1 cellular context compared by ENCODE assay signal in genomic region chr15:72339777-72340177, GRCh38.
TF ChIP-seq lines count a peak whose summit lies in the region.

No MANE protein-coding gene starts in this region.

TF ChIP-seq in K562, 482 proteins besides CTCF, POLR2A, EP300 and RAD21 (continued from another document):
- peak; percentile 43 for TF ChIP-seq PKNOX1 (IDR thresholded peaks at IDR 0.05)
- TF ChIP-seq FOXM1 (IDR thresholded peaks at IDR 0.05; ENCODE audit: low read depth), result peak; percentile 24; the same call in 1 of the 2 replicates
- TF ChIP-seq FOXM1 (CRISPR knock-in tag; IDR thresholded peaks at IDR 0.05; ENCODE audit: low read depth), result no peak
- TF ChIP-seq MAFK (IDR thresholded peaks at IDR 0.05; ENCODE audit: low read length), result peak; percentile 73
- TF ChIP-seq SOX6 (IDR thresholded peaks at IDR 0.05), result peak; percentile 76
- TF ChIP-seq CBFA2T3 (IDR thresholded peaks at IDR 0.05), result peak; percentile 62
- TF ChIP-seq HEY1 (CRISPR knock-in tag; IDR thresholded peaks at IDR 0.05; ENCODE audit: borderline replicate concordance), result no peak
- TF ChIP-seq ATF3 (IDR thresholded peaks at IDR 0.05), result peak; percentile 50
- TF ChIP-seq ATF3 (CRISPR knock-in tag; conservative IDR thresholded peaks at IDR 0.05), result no peak
- peak; percentile 85 for TF ChIP-seq NFE2 (IDR thresholded peaks at IDR 0.05; ENCODE audit: low read depth)
